Comparison of ENCODE assay signal across 9 cellular contexts in genomic region chr14:28609228-28609828, GRCh38.
DNase-seq lines count a peak whose midpoint lies in the region; ATAC-seq and TF ChIP-seq lines count a peak whose summit lies in the region.
"Had no signal": no experiment of that assay in that cellular context is flagged by ENCODE, and none has a peak within 500 bp of the region (broad histone marks: within the 10 kb centered on the region; RNA-seq: fewer than 3 reads in every experiment).

No MANE protein-coding gene starts in this region.

- H3K9me3 Mint-ChIP-seq in CD8-positive, alpha-beta memory T cell, result peaks cover 0 to 26% (median 10%) of the 10 kb centered on the region in 5 donors

- POLR2A ChIA-PET in CD8-positive, alpha-beta memory T cell (lab: Charles Lee), result no interaction called here

- no peak for ATAC-seq in omental fat pad (ENCODE audit: low FRiP score)
- no peak for ATAC-seq in GM19324 (IDR thresholded peaks at IDR 0.05; ENCODE audit: low FRiP score, unreplicated experiment)

- TF ChIP-seq CTCF in AG10803 (conservative IDR thresholded peaks at IDR 0.05; ENCODE audit: low read length), result peak; percentile 42
- peak; percentile 80 for TF ChIP-seq CTCF in GM13977 (IDR thresholded peaks at IDR 0.05; ENCODE audit: extremely low read depth, insufficient read depth, missing control alignments)
- no peak for TF ChIP-seq CTCF in omental fat pad (IDR thresholded peaks at IDR 0.05)

- H3K27ac Mint-ChIP-seq in CD8-positive, alpha-beta memory T cell, result no peak overlapping the region

- no peaks in the 10 kb centered on the region for H3K36me3 Mint-ChIP-seq in CD8-positive, alpha-beta memory T cell

- no peak overlapping the region for H3K27ac ChIP-seq in CD8-positive, alpha-beta memory T cell (ENCODE audit: low read depth, low read length)
- H3K27ac ChIP-seq: skin epidermis had no signal

- H3K4me1 ChIP-seq in CD8-positive, alpha-beta memory T cell (ENCODE audit: insufficient read depth, low read length), result no peaks in the 10 kb centered on the region

- no peak overlapping the region for H3K4me3 Mint-ChIP-seq in CD8-positive, alpha-beta memory T cell

- in situ Hi-C loops in GM13977 (cut with MboI; ENCODE audit: low pct_unique_long_range_greater_than_20kb, low sequenced_read_pairs, unreplicated experiment), result no loop called here

- no peaks in the 10 kb centered on the region for H3K9me3 ChIP-seq in CD8-positive, alpha-beta memory T cell (ENCODE audit: low read length)

- H3K27me3 Mint-ChIP-seq in CD8-positive, alpha-beta memory T cell, result no peaks in the 10 kb centered on the region

- CTCF ChIA-PET in CD8-positive, alpha-beta memory T cell (lab: Charles Lee), result no interaction called here

- no peaks in the 10 kb centered on the region for H3K36me3 ChIP-seq in CD8-positive, alpha-beta memory T cell (ENCODE audit: insufficient read depth, low read length)

- DNase-seq in AG10803 (ENCODE audit: low read depth) (peak; percentile 0), GM13977 (ENCODE audit: low spot score) (peak; percentile 6), NCI-H1092 treated with DMSO at 0.1 percent for 48 hours (lab: John Stamatoyannopoulos, UW) (peak; percentile 81), SKM-1 treated with dmso at 0.1 percent for 144 hours (lab: John Stamatoyannopoulos, UW; ENCODE audit: unreplicated experiment) (peak; percentile 48), fibroblast of gingiva (ENCODE audit: low read depth) (peak; percentile 34), omental fat pad (ENCODE audit: low spot score) (peak; percentile 23)
- DNase-seq in CD8-positive, alpha-beta memory T cell, result no peak

- no peaks in the 10 kb centered on the region for H3K27me3 ChIP-seq in CD8-positive, alpha-beta memory T cell (ENCODE audit: insufficient read depth, low read length, poor library complexity, severe bottlenecking)

- no peak overlapping the region for H3K4me3 ChIP-seq in AG10803 (ENCODE audit: low read length)
- H3K4me3 ChIP-seq in CD8-positive, alpha-beta memory T cell (ENCODE audit: low read length), result no peak overlapping the region
- H3K4me3 ChIP-seq: skin epidermis had no signal

- H3K4me1 Mint-ChIP-seq in CD8-positive, alpha-beta memory T cell, result no peaks in the 10 kb centered on the region

Comparison
In these comparisons a context has a peak if more than half of its experiments do, and no peak if none do; other contexts are left out.
1. DNase-seq: peak in AG10803 (single experiment), GM13977 (single experiment), NCI-H1092 treated with DMSO at 0.1 percent for 48 hours (single experiment), SKM-1 treated with dmso at 0.1 percent for 144 hours (single experiment), fibroblast of gingiva (single experiment) and omental fat pad (single experiment); none in CD8-positive, alpha-beta memory T cell (0 of 5).
2. CTCF ChIP-seq: peak in AG10803 (single experiment) and GM13977 (single experiment); none in omental fat pad (0 of 3).